17 cellular contexts compared by ENCODE assay signal in the genomic region with DNA sequence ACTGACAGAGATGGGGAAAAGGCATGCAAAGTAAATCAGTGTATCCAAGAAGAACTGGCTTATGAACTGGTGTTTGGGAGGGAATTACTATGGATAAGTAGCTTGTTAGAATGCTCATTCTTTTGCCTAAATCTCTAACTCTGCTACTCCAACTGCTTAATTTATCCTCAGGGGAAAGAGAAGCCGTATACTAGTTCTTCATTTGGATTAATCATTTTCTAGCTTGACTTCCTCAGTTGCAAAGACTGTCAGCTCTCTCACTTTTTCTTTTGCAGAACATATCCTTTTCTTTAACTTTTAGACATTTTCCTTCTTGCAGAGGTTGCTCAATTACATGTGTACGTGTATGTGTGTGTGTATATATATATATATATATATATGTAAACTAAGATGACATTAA. TPM values are rescaled to one million over a fixed set of nuclear protein-coding genes. Genes with fewer than 3 reads are reported as not detected.
DNase-seq lines count a peak whose midpoint lies in the region; ATAC-seq, FAIRE-seq and TF ChIP-seq lines count a peak whose summit lies in the region.
"Had no signal": no experiment of that assay in that cellular context is flagged by ENCODE, and none has a peak within 500 bp of the region (broad histone marks: within the 10 kb centered on the region; RNA-seq: fewer than 3 reads in every experiment).

No MANE protein-coding gene starts in this region.

- H3K4me1 Mint-ChIP-seq in Caco-2 (ENCODE audit: low read depth, unreplicated experiment): no peaks in the 10 kb centered on the region
- H3K4me1 Mint-ChIP-seq: brain had no signal

- H3K27me3 Mint-ChIP-seq in Caco-2 (ENCODE audit: insufficient read depth, unreplicated experiment): peaks cover 10% of the 10 kb centered on the region

- H3K36me3 Mint-ChIP-seq in Caco-2 (ENCODE audit: insufficient read depth, unreplicated experiment): no peaks in the 10 kb centered on the region
- H3K36me3 Mint-ChIP-seq: brain had no signal

- H3K4me3 ChIP-seq in left ventricle myocardium inferior: no peak overlapping the region
- no peak overlapping the region for H3K4me3 ChIP-seq in colonic mucosa
- no peak overlapping the region for H3K4me3 ChIP-seq in Caco-2 (ENCODE audit: low read depth, low read length)
- no peak overlapping the region for H3K4me3 ChIP-seq in ascending aorta
- H3K4me3 ChIP-seq: psoas muscle had no signal

- H3K36me3 ChIP-seq in left ventricle myocardium inferior (no peaks in the 10 kb centered on the region), colonic mucosa (no peaks in the 10 kb centered on the region), Caco-2 (ENCODE audit: control insufficient read depth, insufficient read depth, low read length) (no peaks in the 10 kb centered on the region), ascending aorta (no peaks in the 10 kb centered on the region)

- H3K27ac Mint-ChIP-seq in Caco-2 (ENCODE audit: unreplicated experiment): no peak overlapping the region

- no peak overlapping the region for H3K4me3 Mint-ChIP-seq in Caco-2 (ENCODE audit: unreplicated experiment)

- no peak for TF ChIP-seq CTCF in left ventricle myocardium inferior (IDR thresholded peaks at IDR 0.05; ENCODE audit: borderline replicate concordance)
- no peak for TF ChIP-seq CTCF in colonic mucosa (IDR thresholded peaks at IDR 0.05)
- no peak for TF ChIP-seq CTCF in Caco-2 (IDR thresholded peaks at IDR 0.05; ENCODE audit: insufficient read depth in 1 of 2, low read depth in 1 of 2, low read length in 1 of 2, severe bottlenecking in 1 of 2, unreplicated experiment in 1 of 2)
- no peak for TF ChIP-seq CTCF in ascending aorta (IDR thresholded peaks at IDR 0.05)

- POLR2A ChIA-PET in Caco-2 (lab: Charles Lee): no interaction called here

- no peak for DNase-seq in left ventricle myocardium inferior
- DNase-seq in left cardiac atrium: no peak
- no peak for DNase-seq in colonic mucosa
- DNase-seq in Caco-2: no peak
- no peak for DNase-seq in putamen (ENCODE audit: low spot score)
- DNase-seq in ascending aorta (ENCODE audit: low spot score in 2 of 2): no peak
- DNase-seq in RCC 7860 (ENCODE audit: low spot score): no peak
- DNase-seq: foreskin melanocyte; psoas muscle; SHP77 treated with DMSO at 0.1 percent for 48 hours; stimulated activated CD8-positive, alpha-beta memory T cell treated with anti-CD3 and anti-CD28 coated beads, Interleukin-4, amount 100 ng/mL, for 48 hours had no signal

- H3K27me3 ChIP-seq in left ventricle myocardium inferior (ENCODE audit: low read depth) (no peaks in the 10 kb centered on the region), colonic mucosa (no peaks in the 10 kb centered on the region), Caco-2 (replicated peaks; ENCODE audit: control insufficient read depth, insufficient read depth, low read length) (no peaks in the 10 kb centered on the region), ascending aorta (no peaks in the 10 kb centered on the region)

- CTCF ChIA-PET in Caco-2 (lab: Charles Lee): no interaction called here

- no TSS peak for BruUV-seq in Caco-2 (replicated peaks; lab: Mats Ljungman, UMichigan)

- ATAC-seq in left cardiac atrium (no peak), HG03432 (IDR thresholded peaks at IDR 0.05; ENCODE audit: unreplicated experiment) (peak; percentile 48)
- ATAC-seq: psoas muscle had no signal

- H3K4me1 ChIP-seq in left ventricle myocardium inferior: peaks cover 76% of the 10 kb centered on the region
- peaks cover 12% of the 10 kb centered on the region for H3K4me1 ChIP-seq in colonic mucosa
- H3K4me1 ChIP-seq in Caco-2: no peaks in the 10 kb centered on the region
- H3K4me1 ChIP-seq in ascending aorta: no peaks in the 10 kb centered on the region
- H3K4me1 ChIP-seq: psoas muscle had no signal

- no peak overlapping the region for H3K9ac ChIP-seq in colonic mucosa (ENCODE audit: low read depth in 2 of 2, low read length in 2 of 2)

- H3K9me3 Mint-ChIP-seq in Caco-2 (ENCODE audit: unreplicated experiment): no peaks in the 10 kb centered on the region

- FAIRE-seq in RCC 7860 (lab: Jason Lieb, UNC): no peak
- FAIRE-seq: GM12891, H54, keratinocyte had no signal

- H3K27ac ChIP-seq in left ventricle myocardium inferior (replicated peaks): peak overlapping the region; percentile 80
- H3K27ac ChIP-seq in colonic mucosa: peak overlapping the region; percentile 77
- no peak overlapping the region for H3K27ac ChIP-seq in ascending aorta
- H3K27ac ChIP-seq: psoas muscle had no signal

- intact Hi-C loops in left ventricle myocardium inferior (cut with micrococcal nuclease): no loop called here
- intact Hi-C loops in left cardiac atrium (cut with DNase I): no loop called here
- intact Hi-C loops in colonic mucosa (cut with DNase I): no loop called here
- intact Hi-C loops in Caco-2 (cut with micrococcal nuclease; ENCODE audit: unreplicated experiment): no loop called here
- intact Hi-C loops in ascending aorta (cut with DNase I): no loop called here

- H3K9me3 ChIP-seq in left ventricle myocardium inferior (replicated peaks) (peaks cover 2% of the 10 kb centered on the region), colonic mucosa (no peaks in the 10 kb centered on the region), Caco-2 (no peaks in the 10 kb centered on the region), ascending aorta (no peaks in the 10 kb centered on the region)
- H3K9me3 ChIP-seq: psoas muscle had no signal

RNA-seq across cellular contexts. Expression of a gene that starts 21.9 kb away (rescaled TPM):
- total RNA-seq in left ventricle myocardium inferior: 9.0 TPM
- total RNA-seq in left cardiac atrium: 1 to 10 TPM; 5.3 to 5.7 TPM
- total RNA-seq in colonic mucosa: 10 to 100 TPM; 22.5 to 26.8 TPM
- total RNA-seq in Caco-2 (2022): 0.02 and 0.05 TPM in 2 replicates
- 2.1 TPM for total RNA-seq in ascending aorta
- total RNA-seq: MCF 10A had no signal

Comparison
In these comparisons a context has a peak if more than half of its experiments do, and no peak if none do; other contexts are left out.
1. H3K27ac ChIP-seq: peak in left ventricle myocardium inferior (single experiment) and colonic mucosa (single experiment); none in ascending aorta (0 of 2).